In genomic region chr17:18363021-18363941, GRCh38 we compare ENCODE assay signal across 8 cellular contexts. TPM values are rescaled to one million over a fixed set of nuclear protein-coding genes. Genes with fewer than 3 reads are reported as not detected.
DNase-seq lines count a peak whose midpoint lies in the region; ATAC-seq and TF ChIP-seq lines count a peak whose summit lies in the region.

SHMT1 (minus strand) TSS chr17:18363550; CDS start chr17:18355981, 7,569 bp downstream.

- no peaks in the 10 kb centered on the region for H3K27me3 ChIP-seq in PC-9 (ENCODE audit: insufficient read depth, low read depth)
- H3K27me3 ChIP-seq in mucosa of stomach (ENCODE audit: control insufficient read depth, insufficient read depth, low read length), result no peaks in the 10 kb centered on the region

- BruUV-seq in PC-9 (replicated peaks; lab: Mats Ljungman, UMichigan), result no TSS peak

- no peak for TF ChIP-seq RAD21 in Ishikawa (IDR thresholded peaks at IDR 0.05; ENCODE audit: low read depth)

- peak; percentile 78 for TF ChIP-seq POLR2A in erythroblast (IDR thresholded peaks at IDR 0.05; ENCODE audit: low read length)

- peaks cover 17% of the 10 kb centered on the region for H3K4me1 Mint-ChIP-seq in activated T-cell treated with anti-CD3 and anti-CD28 coated beads, Interleukin-2, amount 50 U/mL, for 24 hours (ENCODE audit: low read depth)

- peaks cover 14% of the 10 kb centered on the region for H3F3A ChIP-seq in PC-9 (ENCODE audit: insufficient read depth, low read depth)

- H3K27me3 Mint-ChIP-seq in activated T-cell treated with anti-CD3 and anti-CD28 coated beads, Interleukin-2, amount 50 U/mL, for 24 hours, result no peaks in the 10 kb centered on the region

- H2AFZ ChIP-seq in PC-9, result peak within 1 kb of the TSS; percentile 89

- intact Hi-C loops in PC-9 (cut with micrococcal nuclease; ENCODE audit: unreplicated experiment), result loop anchor here (2.0 kb wide), 1 partner anchor 14 kb away; the partner anchor contains the start of gene EVPLL

- peak; percentile 92 for ATAC-seq in GM21576 (IDR thresholded peaks at IDR 0.05; ENCODE audit: unreplicated experiment)

- H4K20me1 ChIP-seq in PC-9 (ENCODE audit: insufficient read depth), result no peaks in the 10 kb centered on the region

- H3K9me3 ChIP-seq in PC-9 (ENCODE audit: insufficient read depth, low read depth) (no peaks in the 10 kb centered on the region), mucosa of stomach (ENCODE audit: control insufficient read depth, low read length) (no peaks in the 10 kb centered on the region)

- H3K36me3 ChIP-seq in PC-9 (ENCODE audit: low read depth), result no peaks in the 10 kb centered on the region
- no peaks in the 10 kb centered on the region for H3K36me3 ChIP-seq in mucosa of stomach (ENCODE audit: control insufficient read depth, insufficient read depth, low read length)

- peak within 1 kb of the TSS; percentile 79 for H3K9ac ChIP-seq in mucosa of stomach (ENCODE audit: low read length)

- peak within 1 kb of the TSS; percentile 88 for H3K27ac Mint-ChIP-seq in activated T-cell treated with anti-CD3 and anti-CD28 coated beads, Interleukin-2, amount 50 U/mL, for 24 hours

- no peaks in the 10 kb centered on the region for H3K9me3 Mint-ChIP-seq in activated T-cell treated with anti-CD3 and anti-CD28 coated beads, Interleukin-2, amount 50 U/mL, for 24 hours

- TF ChIP-seq CTCF in PC-9 (conservative IDR thresholded peaks at IDR 0.05), result no peak

- peak within 1 kb of the TSS; percentile 87 for H3K4me3 Mint-ChIP-seq in activated T-cell treated with anti-CD3 and anti-CD28 coated beads, Interleukin-2, amount 50 U/mL, for 24 hours

- H3K36me3 Mint-ChIP-seq in activated T-cell treated with anti-CD3 and anti-CD28 coated beads, Interleukin-2, amount 50 U/mL, for 24 hours (ENCODE audit: low read depth), result peaks cover 25% of the 10 kb centered on the region

- peaks cover 26% of the 10 kb centered on the region for H3K79me2 ChIP-seq in PC-9 (ENCODE audit: low read depth)

- POLR2A ChIA-PET in PC-9 (lab: Charles Lee; ENCODE audit: unreplicated experiment), result interaction anchor here (0.5 to 1.1 kb wide), 4 partner anchors 14 to 641 kb away, joined by 3 to 8 read pairs (median 4); no protein-coding TSS in a partner anchor

- H3K4me1 ChIP-seq in PC-9 (replicated peaks; ENCODE audit: insufficient read depth) (peaks cover 10% of the 10 kb centered on the region), mucosa of stomach (ENCODE audit: control insufficient read depth, insufficient read depth, low read length) (peaks cover 4% of the 10 kb centered on the region)

- peak within 1 kb of the TSS; percentile 24; the same call in 1 of the 2 replicates for H3K27ac ChIP-seq in PC-9

- H3K9me2 ChIP-seq in PC-9 (ENCODE audit: insufficient read depth), result no peaks in the 10 kb centered on the region

- CTCF ChIA-PET in PC-9 (lab: Charles Lee), result no interaction called here

- no peak for TF ChIP-seq EP300 in Ishikawa (IDR thresholded peaks at IDR 0.05; ENCODE audit: borderline replicate concordance)

- H3K4me2 ChIP-seq in PC-9, result peak within 1 kb of the TSS; percentile 86

- peak; percentile 96 for DNase-seq in DMS53 (lab: John Stamatoyannopoulos, UW)
- peak; percentile 88 to 99 for DNase-seq in PC-9
- peak; percentile 93 for DNase-seq in activated T-cell treated with anti-CD3 and anti-CD28 coated beads, Interleukin-2, amount 50 U/mL, for 24 hours
- DNase-seq in erythroblast (lab: John Stamatoyannopoulos, UW), result peak; percentile 96
- DNase-seq in stimulated activated CD8-positive, alpha-beta memory T cell treated with anti-CD3 and anti-CD28 coated beads, Interleukin-4, amount 100 ng/mL, for 48 hours, result peak; percentile 94

- H3K4me3 ChIP-seq in PC-9, result peak within 1 kb of the TSS; percentile 75
- peak within 1 kb of the TSS; percentile 92 for H3K4me3 ChIP-seq in mucosa of stomach (ENCODE audit: low read length)

TF ChIP-seq in Ishikawa, 13 proteins besides CTCF, POLR2A, EP300 and RAD21:
- TF ChIP-seq TCF12 (IDR thresholded peaks at IDR 0.05; ENCODE audit: low read depth) (no peak; the same call in 1 of the 2 replicates), MAX (IDR thresholded peaks at IDR 0.05) (peak; percentile 91), NFIC (IDR thresholded peaks at IDR 0.05) (no peak), FOXM1 (IDR thresholded peaks at IDR 0.05; ENCODE audit: borderline replicate concordance, low read depth) (no peak), YY1 (IDR thresholded peaks at IDR 0.05; ENCODE audit: low read depth) (no peak), EGR1 (IDR thresholded peaks at IDR 0.05) (peak; percentile 42; the same call in 1 of the 2 replicates), CEBPB (IDR thresholded peaks at IDR 0.05) (no peak), CREB1 (IDR thresholded peaks at IDR 0.05; ENCODE audit: low read depth) (no peak), TAF1 (IDR thresholded peaks at IDR 0.05; ENCODE audit: low read depth) (peak; percentile 80), ZBTB7A (IDR thresholded peaks at IDR 0.05; ENCODE audit: low read depth) (peak; percentile 57; the same call in 1 of the 2 replicates), TEAD4 (IDR thresholded peaks at IDR 0.05) (no peak)
- TF ChIP-seq, protein P1, sequence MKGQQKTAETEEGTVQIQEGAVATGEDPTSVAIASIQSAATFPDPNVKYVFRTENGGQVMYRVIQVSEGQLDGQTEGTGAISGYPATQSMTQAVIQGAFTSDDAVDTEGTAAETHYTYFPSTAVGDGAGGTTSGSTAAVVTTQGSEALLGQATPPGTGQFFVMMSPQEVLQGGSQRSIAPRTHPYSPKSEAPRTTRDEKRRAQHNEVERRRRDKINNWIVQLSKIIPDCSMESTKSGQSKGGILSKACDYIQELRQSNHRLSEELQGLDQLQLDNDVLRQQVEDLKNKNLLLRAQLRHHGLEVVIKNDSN (IDR thresholded peaks at IDR 0.05), result peak; percentile 97
TF ChIP-seq in Ishikawa: peak in this region for 5.

RNA-seq across cellular contexts. Expression of gene SHMT1, which starts in this region (rescaled TPM):
- total RNA-seq in PC-9 (2021), result 139 and 170 TPM in 2 replicates

Comparison
In these comparisons a context has a peak if more than half of its experiments do, and no peak if none do; other contexts are left out.
1. Peak in every context shown above with its lines: DNase-seq, ATAC-seq, H3K4me3 ChIP-seq and H3K27ac ChIP-seq.